ENCODE assay signal across 9 cellular contexts in genomic region chrX:101408530-101408836, GRCh38. TPM values are rescaled to one million over a fixed set of nuclear protein-coding genes. Genes with fewer than 3 reads are reported as not detected.
DNase-seq lines count a peak whose midpoint lies in the region; ATAC-seq and TF ChIP-seq lines count a peak whose summit lies in the region.
"Had no signal": no experiment of that assay in that cellular context is flagged by ENCODE, and none has a peak within 500 bp of the region (broad histone marks: within the 10 kb centered on the region; RNA-seq: fewer than 3 reads in every experiment).

No MANE protein-coding gene starts in this region.

- no peaks in the 10 kb centered on the region for H3K27me3 Mint-ChIP-seq in CD14-positive monocyte (ENCODE audit: low read depth in 3 of 3)

- H2AFZ ChIP-seq in mesenchymal stem cell (ENCODE audit: low read depth, low read length) = no peak overlapping the region

- no peak overlapping the region for H2BK12ac ChIP-seq in mesenchymal stem cell (ENCODE audit: low read length in 2 of 2)

- H3K36me3 Mint-ChIP-seq in CD14-positive monocyte = peaks cover 19 to 24% of the 10 kb centered on the region in 2 donors

- H3K79me1 ChIP-seq in mesenchymal stem cell (replicated peaks; ENCODE audit: low read length, poor library complexity, severe bottlenecking) = peaks cover 1% of the 10 kb centered on the region

- 0% methylated on average over 8 of the region's 8 CpGs for WGBS in body of pancreas, 2 donors
- 0% methylated on average over 6 of the region's 8 CpGs for WGBS in mesenchymal stem cell

- H3K27ac ChIP-seq in body of pancreas (peak overlapping the region; percentile 83 to 94 (median 93)), mesenchymal stem cell (ENCODE audit: low read length, poor library complexity, severe bottlenecking) (peak overlapping the region; percentile 96)

- no peak for TF ChIP-seq POLR2A in body of pancreas (IDR thresholded peaks at IDR 0.05)

- no peak overlapping the region for H3K23ac ChIP-seq in mesenchymal stem cell (ENCODE audit: low read length in 2 of 2)

- no peak overlapping the region for H4K91ac ChIP-seq in mesenchymal stem cell (ENCODE audit: low read length)

- no peak overlapping the region for H3K4me2 ChIP-seq in mesenchymal stem cell (ENCODE audit: low read length, poor library complexity, severe bottlenecking)

- peak overlapping the region; percentile 86 to 97 for H3K4me3 Mint-ChIP-seq in CD14-positive monocyte

- H3K9me3 Mint-ChIP-seq in CD14-positive monocyte = peaks cover 0 to 11% (median 3%) of the 10 kb centered on the region in 7 donors

- H3K27me3 ChIP-seq in body of pancreas = no peaks in the 10 kb centered on the region
- H3K27me3 ChIP-seq in mesenchymal stem cell (ENCODE audit: control insufficient read depth in 1 of 2, insufficient read depth in 1 of 2, low read length in 2 of 2) = no peaks in the 10 kb centered on the region

- H3K4me1 ChIP-seq in body of pancreas (peaks cover 7% of the 10 kb centered on the region), mesenchymal stem cell (ENCODE audit: control insufficient read depth, insufficient read depth, low read depth, low read length) (no peaks in the 10 kb centered on the region)

- no peak for TF ChIP-seq CTCF in CD14-positive monocyte (IDR thresholded peaks at IDR 0.05)
- peak in 1 of 7 experiments; percentile 10 for TF ChIP-seq CTCF in body of pancreas (IDR thresholded peaks at IDR 0.05)

- H3K18ac ChIP-seq in mesenchymal stem cell (ENCODE audit: low read depth in 1 of 2, low read length in 2 of 2) = peak overlapping the region in 1 of 2 experiments; percentile 62

- no peak overlapping the region for H3K14ac ChIP-seq in mesenchymal stem cell (ENCODE audit: low read length in 2 of 2)

- no peak overlapping the region for H3K4ac ChIP-seq in mesenchymal stem cell (ENCODE audit: low read depth in 1 of 2, low read length in 2 of 2)

- ATAC-seq in HG03045 (IDR thresholded peaks at IDR 0.05; ENCODE audit: unreplicated experiment) (peak; percentile 23), body of pancreas (peak; percentile 5)

- H2AK5ac ChIP-seq in mesenchymal stem cell (ENCODE audit: low read length, severe bottlenecking) = no peak overlapping the region

- intact Hi-C loops in CD14-positive monocyte (cut with micrococcal nuclease) (loop anchor here in 1 of 2 donors (10.0 kb wide), 1 partner anchor 526 kb away; the partner anchor contains the start of gene ZMAT1), body of pancreas (cut with DNase I) (no loop called here)

- H2BK15ac ChIP-seq in mesenchymal stem cell (ENCODE audit: low read depth, poor library complexity, severe bottlenecking) = no peak overlapping the region

- no peak for DNase-seq in CD14-positive monocyte (ENCODE audit: low spot score)
- no peak for DNase-seq in body of pancreas
- DNase-seq in mesenchymal stem cell = no peak
- no peak for DNase-seq in NCI-H1436 (lab: John Stamatoyannopoulos, UW)
- no peak for DNase-seq in mucosa of gallbladder (ENCODE audit: low spot score)
- DNase-seq in T1000 (lab: John Stamatoyannopoulos, UW) = no peak
- no peak for DNase-seq in GM19240 (ENCODE audit: insufficient read length, low spot score)

- peak overlapping the region; percentile 96 to 99 (median 98) for H3K27ac Mint-ChIP-seq in CD14-positive monocyte

- H2BK5ac ChIP-seq in mesenchymal stem cell (ENCODE audit: low read depth, low read length, poor library complexity, severe bottlenecking) = no peak overlapping the region

- H3K4me1 Mint-ChIP-seq in CD14-positive monocyte = peaks cover 32% of the 10 kb centered on the region

- peak overlapping the region; percentile 95 for H3K9ac ChIP-seq in mesenchymal stem cell (ENCODE audit: low read length)

- no peak overlapping the region for H2BK120ac ChIP-seq in mesenchymal stem cell (ENCODE audit: low read depth, low read length)

- H4K8ac ChIP-seq in mesenchymal stem cell (ENCODE audit: low read length) = no peak overlapping the region

- peak overlapping the region in 1 of 2 donors; percentile 32 for H3K4me3 ChIP-seq in body of pancreas
- H3K4me3 ChIP-seq in mesenchymal stem cell (ENCODE audit: insufficient read depth in 1 of 2, low read depth in 1 of 2, low read length in 2 of 2) = peak overlapping the region; percentile 60 to 90

- H3K36me3 ChIP-seq in body of pancreas (replicated peaks in 1 of 2; ENCODE audit: insufficient read depth in 1 of 2, low read depth in 2 of 2) = no peaks in the 10 kb centered on the region
- H3K36me3 ChIP-seq in mesenchymal stem cell (ENCODE audit: control insufficient read depth in 1 of 2, insufficient read depth in 2 of 2, low read depth in 1 of 2, low read length in 2 of 2) = peaks cover 12 to 17% of the 10 kb centered on the region in 2 experiments

- no peaks in the 10 kb centered on the region for H3K9me3 ChIP-seq in body of pancreas
- H3K9me3 ChIP-seq in mesenchymal stem cell (ENCODE audit: control insufficient read depth, low read length) = no peaks in the 10 kb centered on the region

RNA-seq across cellular contexts. Expression of gene HNRNPH2, which starts 0.5 kb away (rescaled TPM):
- polyA plus RNA-seq in CD14-positive monocyte = 100 to 1,000 TPM; 118 to 163 TPM
- total RNA-seq in body of pancreas = 10 to 100 TPM; 24.1 to 25.7 TPM
- 58.6 TPM for polyA plus RNA-seq in mesenchymal stem cell (2013, experiment 1 of 2)
- polyA plus RNA-seq in mesenchymal stem cell (2013, experiment 2 of 2) = 60.5 TPM
- 62.1 TPM for total RNA-seq in mucosa of gallbladder

RNA-seq across cellular contexts. Expression of gene GLA, which starts 0.8 kb away (rescaled TPM):
- 10 to 100 TPM; 64.0 to 80.0 TPM for polyA plus RNA-seq in CD14-positive monocyte
- total RNA-seq in body of pancreas (1 to 10 TPM; 6.2 to 7.6 TPM), mucosa of gallbladder (29.2 TPM)
- polyA plus RNA-seq in mesenchymal stem cell (2013, experiment 1 of 2) = 66.5 TPM
- polyA plus RNA-seq in mesenchymal stem cell (2013, experiment 2 of 2) = 71.3 TPM

RNA-seq across cellular contexts. Expression of gene RPL36A, which starts 17.7 kb away (rescaled TPM):
- polyA plus RNA-seq in CD14-positive monocyte = 100 to 1,000 TPM; 833 to 875 TPM
- total RNA-seq in body of pancreas = 100 to 1,000 TPM; 369 to 821 TPM
- 2,923 TPM for polyA plus RNA-seq in mesenchymal stem cell (2013, experiment 1 of 2)
- 2,774 TPM for polyA plus RNA-seq in mesenchymal stem cell (2013, experiment 2 of 2)
- 124 TPM for total RNA-seq in mucosa of gallbladder

RNA-seq across cellular contexts. Expression of gene BTK, which starts 22.5 kb away (rescaled TPM):
- 10 to 100 TPM; 74.1 to 82.9 TPM for polyA plus RNA-seq in CD14-positive monocyte
- total RNA-seq in body of pancreas = 1 to 10 TPM; 2.6 to 4.0 TPM
- 0.30 TPM for polyA plus RNA-seq in mesenchymal stem cell (2013, experiment 1 of 2)
- polyA plus RNA-seq in mesenchymal stem cell (2013, experiment 2 of 2) = 0.33 TPM
- 8.2 TPM for total RNA-seq in mucosa of gallbladder
- total RNA-seq: renal cortical epithelial cell had no signal

RNA-seq across cellular contexts. Expression of gene TIMM8A, which starts 59.9 kb away (rescaled TPM):
- 1 to 10 TPM; 2.4 to 2.5 TPM for polyA plus RNA-seq in CD14-positive monocyte
- 1 to 10 TPM; 5.3 to 5.7 TPM for total RNA-seq in body of pancreas
- 7.0 TPM for polyA plus RNA-seq in mesenchymal stem cell (2013, experiment 1 of 2)
- 7.8 TPM for polyA plus RNA-seq in mesenchymal stem cell (2013, experiment 2 of 2)
- total RNA-seq in mucosa of gallbladder = 6.6 TPM
